In genomic region chr1:241857131-241857530, GRCh38 we compare ENCODE assay signal across 12 cellular contexts. TPM values are rescaled to one million over a fixed set of nuclear protein-coding genes. Genes with fewer than 3 reads are reported as not detected.
DNase-seq lines count a peak whose midpoint lies in the region; ATAC-seq and TF ChIP-seq lines count a peak whose summit lies in the region.
"Had no signal": no experiment of that assay in that cellular context is flagged by ENCODE, and none has a peak within 500 bp of the region (broad histone marks: within the 10 kb centered on the region; RNA-seq: fewer than 3 reads in every experiment).

No MANE protein-coding gene starts in this region.

- peaks cover 89% of the 10 kb centered on the region for H3K36me3 ChIP-seq in DND-41 (ENCODE audit: insufficient read depth, low read length)
- peaks cover 22 to 50% of the 10 kb centered on the region in 2 experiments for H3K36me3 ChIP-seq in SK-N-SH (replicated peaks in 1 of 2; ENCODE audit: control insufficient read depth in 1 of 2, insufficient read depth in 2 of 2, low read length in 1 of 2)
- H3K36me3 ChIP-seq: upper lobe of right lung had no signal

- H3K4me2 ChIP-seq in DND-41 (ENCODE audit: insufficient read depth, low read length) = no peak overlapping the region
- no peak overlapping the region for H3K4me2 ChIP-seq in SK-N-SH
- H3K4me2 ChIP-seq: KMS-11 had no signal

- WGBS in SK-N-SH (ENCODE audit: low lambda C conversion rate) = 78% methylated on average over 6 of the region's 6 CpGs

- H3K4me1 ChIP-seq in DND-41 (ENCODE audit: insufficient read depth, low read length) (peaks cover 9% of the 10 kb centered on the region; the same call in 1 of the 2 replicates), SK-N-SH (ENCODE audit: control insufficient read depth in 1 of 2, insufficient read depth in 2 of 2, low read depth in 1 of 2, low read length in 1 of 2) (no peaks in the 10 kb centered on the region; a peak in 2 of 4 replicates)
- H3K4me1 ChIP-seq: upper lobe of right lung had no signal

- no peak overlapping the region for H3K9ac ChIP-seq in DND-41 (ENCODE audit: low read depth, low read length)
- H3K9ac ChIP-seq in SK-N-SH = no peak overlapping the region
- H3K9ac ChIP-seq: KMS-11 had no signal

- H3F3A ChIP-seq in SK-N-SH (replicated peaks; ENCODE audit: insufficient read depth) = peaks cover 5% of the 10 kb centered on the region

- DNase-seq in DND-41 = no peak
- DNase-seq in SK-N-SH = peak; percentile 45
- DNase-seq in Ammon's horn (ENCODE audit: low spot score) = no peak
- no peak for DNase-seq in NCI-H128 (lab: John Stamatoyannopoulos, UW; ENCODE audit: unreplicated experiment)
- no peak for DNase-seq in iPS-NIHi11 (ENCODE audit: low spot score)
- DNase-seq: effector memory CD4-positive, alpha-beta T cell; NCI-H524; upper lobe of right lung had no signal

- H3K79me2 ChIP-seq in DND-41 (ENCODE audit: insufficient read depth, low read length) (peaks cover 22% of the 10 kb centered on the region), SK-N-SH (ENCODE audit: insufficient read depth) (no peaks in the 10 kb centered on the region)

- H3K9me3 ChIP-seq in DND-41 (ENCODE audit: insufficient read depth, low read length, severe bottlenecking) (no peaks in the 10 kb centered on the region), SK-N-SH (no peaks in the 10 kb centered on the region)
- H3K9me3 ChIP-seq: upper lobe of right lung had no signal

- H2AFZ ChIP-seq in DND-41 (ENCODE audit: low read depth, low read length) (no peak overlapping the region), SK-N-SH (ENCODE audit: low read depth) (no peak overlapping the region; the same call in 1 of the 2 replicates)

- H3K9me2 ChIP-seq in SK-N-SH = no peaks in the 10 kb centered on the region

- no peak for TF ChIP-seq RAD21 in SK-N-SH (IDR thresholded peaks at IDR 0.05; ENCODE audit: low read length)

- H3K4me3 ChIP-seq in DND-41 (ENCODE audit: low read depth in 1 of 2, low read length in 2 of 2) (no peak overlapping the region), SK-N-SH (ENCODE audit: low read depth in 2 of 2, low read length in 1 of 2) (no peak overlapping the region)
- H3K4me3 ChIP-seq: upper lobe of right lung had no signal

- no peak for TF ChIP-seq CTCF in DND-41 (IDR thresholded peaks at IDR 0.05; ENCODE audit: borderline replicate concordance, extremely low read depth, low read length, poor library complexity, severe bottlenecking)
- TF ChIP-seq CTCF in SK-N-SH (IDR thresholded peaks at IDR 0.05) = no peak

- H3K27me3 ChIP-seq in DND-41 (ENCODE audit: insufficient read depth, low read length, poor library complexity) (no peaks in the 10 kb centered on the region), SK-N-SH (ENCODE audit: insufficient read depth) (no peaks in the 10 kb centered on the region)
- H3K27me3 ChIP-seq: upper lobe of right lung had no signal

- CTCF ChIA-PET in SK-N-SH (lab: Yijun Ruan, JAX) = interaction anchor here (0.7 to 1.6 kb wide), 3 partner anchors 9 to 246 kb away, joined by 3 to 5 read pairs (median 4); partner anchors contain the start of gene EXO1

- ATAC-seq in DND-41 (ENCODE audit: insufficient read depth, low read depth) = 0 out of 3 replicates have a peak, but pooled peaks have one; percentile 33
- ATAC-seq in GM19452 (IDR thresholded peaks at IDR 0.05; ENCODE audit: unreplicated experiment) = peak; percentile 76
- peak; percentile 52 for ATAC-seq in HG02981 (IDR thresholded peaks at IDR 0.05; ENCODE audit: unreplicated experiment)
- no peak for ATAC-seq in GM19397 (IDR thresholded peaks at IDR 0.05; ENCODE audit: unreplicated experiment)
- ATAC-seq: upper lobe of right lung had no signal

- POLR2A ChIA-PET in SK-N-SH (lab: Yijun Ruan, JAX) = no interaction called here

- H4K20me1 ChIP-seq in DND-41 (ENCODE audit: insufficient read depth, low read length) = peaks cover 3% of the 10 kb centered on the region; the same call in 1 of the 2 replicates
- no peaks in the 10 kb centered on the region for H4K20me1 ChIP-seq in SK-N-SH (ENCODE audit: insufficient read depth)

- TF ChIP-seq EP300 in SK-N-SH (IDR thresholded peaks at IDR 0.05; ENCODE audit: borderline replicate concordance in 1 of 2, low read depth in 1 of 2, low read length in 1 of 2) = no peak

- H3K27ac ChIP-seq in DND-41 (ENCODE audit: low read length) (no peak overlapping the region), SK-N-SH (ENCODE audit: low read depth in 2 of 2, low read length in 1 of 2) (no peak overlapping the region; a peak in 1 of 4 replicates)
- H3K27ac ChIP-seq: KMS-11, upper lobe of right lung had no signal

TF ChIP-seq in SK-N-SH, 30 proteins besides CTCF, POLR2A, EP300 and RAD21:
- no peak for TF ChIP-seq FOSL2 (IDR thresholded peaks at IDR 0.05; ENCODE audit: borderline replicate concordance, low read depth)
- no peak for TF ChIP-seq EZH2phosphoT487 (IDR thresholded peaks at IDR 0.05; ENCODE audit: borderline replicate concordance, low read depth)
- TF ChIP-seq JUND (IDR thresholded peaks at IDR 0.05) = no peak
- no peak for TF ChIP-seq RFX5 (IDR thresholded peaks at IDR 0.05; ENCODE audit: low read length)
- no peak for TF ChIP-seq RCOR1 (IDR thresholded peaks at IDR 0.05; ENCODE audit: low read length)
- TF ChIP-seq USF2 (IDR thresholded peaks at IDR 0.05; ENCODE audit: borderline replicate concordance, low read depth, low read length) = no peak
- TF ChIP-seq FOXM1 (IDR thresholded peaks at IDR 0.05; ENCODE audit: low read depth) = no peak
- no peak for TF ChIP-seq USF1 (IDR thresholded peaks at IDR 0.05; ENCODE audit: borderline replicate concordance, low read depth)
- no peak for TF ChIP-seq RXRA (IDR thresholded peaks at IDR 0.05; ENCODE audit: borderline replicate concordance, low read depth)
- no peak for TF ChIP-seq POLR2AphosphoS5 (IDR thresholded peaks at IDR 0.05; ENCODE audit: low read depth, low read length)

RNA-seq across cellular contexts. Expression of gene EXO1, which starts 9.1 kb away (rescaled TPM):
- polyA plus RNA-seq in SK-N-SH (2012; rRNA removed) = 3.9 and 4.6 TPM in 2 replicates
- polyA plus RNA-seq in SK-N-SH (2012; cell fraction: cytosol; rRNA removed) = 4.9 and 5.7 TPM in 2 replicates
- polyA plus RNA-seq in SK-N-SH (2012; cell fraction: nucleus; rRNA removed) = 5.7 and 6.8 TPM in 2 replicates
